ENCODE assay signal across 2 cellular contexts in the genomic region with DNA sequence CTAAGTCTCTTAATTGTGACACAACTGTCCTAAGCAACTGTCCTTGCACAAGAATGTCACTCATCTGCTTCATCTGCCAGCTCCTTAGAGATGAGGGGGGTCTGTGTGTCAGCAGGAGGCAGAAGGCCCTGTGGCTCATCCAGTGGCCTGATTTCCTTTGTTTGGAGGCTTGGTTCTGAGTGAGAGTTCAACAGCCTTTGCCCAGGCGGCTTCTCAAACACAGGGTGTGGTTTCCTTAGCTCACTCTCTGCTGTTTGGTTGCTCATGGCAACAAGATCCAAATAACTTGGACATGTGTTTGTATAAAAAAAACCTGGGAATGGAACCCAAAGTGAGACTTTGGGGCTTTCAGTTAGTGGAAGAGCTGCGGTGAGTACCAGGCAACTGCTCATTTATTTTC.
TF ChIP-seq lines count a peak whose summit lies in the region.

No MANE protein-coding gene starts in this region.

TF ChIP-seq in liver, 16 proteins besides CTCF, POLR2A, EP300 and RAD21:
- TF ChIP-seq SP1 (IDR thresholded peaks at IDR 0.05) (peak; percentile 21), JUND (IDR thresholded peaks at IDR 0.05) (no peak), TAF1 (conservative IDR thresholded peaks at IDR 0.05) (no peak)
- TF ChIP-seq, protein P1, sequence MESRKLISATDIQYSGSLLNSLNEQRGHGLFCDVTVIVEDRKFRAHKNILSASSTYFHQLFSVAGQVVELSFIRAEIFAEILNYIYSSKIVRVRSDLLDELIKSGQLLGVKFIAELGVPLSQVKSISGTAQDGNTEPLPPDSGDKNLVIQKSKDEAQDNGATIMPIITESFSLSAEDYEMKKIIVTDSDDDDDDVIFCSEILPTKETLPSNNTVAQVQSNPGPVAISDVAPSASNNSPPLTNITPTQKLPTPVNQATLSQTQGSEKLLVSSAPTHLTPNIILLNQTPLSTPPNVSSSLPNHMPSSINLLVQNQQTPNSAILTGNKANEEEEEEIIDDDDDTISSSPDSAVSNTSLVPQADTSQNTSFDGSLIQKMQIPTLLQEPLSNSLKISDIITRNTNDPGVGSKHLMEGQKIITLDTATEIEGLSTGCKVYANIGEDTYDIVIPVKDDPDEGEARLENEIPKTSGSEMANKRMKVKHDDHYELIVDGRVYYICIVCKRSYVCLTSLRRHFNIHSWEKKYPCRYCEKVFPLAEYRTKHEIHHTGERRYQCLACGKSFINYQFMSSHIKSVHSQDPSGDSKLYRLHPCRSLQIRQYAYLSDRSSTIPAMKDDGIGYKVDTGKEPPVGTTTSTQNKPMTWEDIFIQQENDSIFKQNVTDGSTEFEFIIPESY (IDR thresholded peaks at IDR 0.05) = no peak
- TF ChIP-seq, protein P2, sequence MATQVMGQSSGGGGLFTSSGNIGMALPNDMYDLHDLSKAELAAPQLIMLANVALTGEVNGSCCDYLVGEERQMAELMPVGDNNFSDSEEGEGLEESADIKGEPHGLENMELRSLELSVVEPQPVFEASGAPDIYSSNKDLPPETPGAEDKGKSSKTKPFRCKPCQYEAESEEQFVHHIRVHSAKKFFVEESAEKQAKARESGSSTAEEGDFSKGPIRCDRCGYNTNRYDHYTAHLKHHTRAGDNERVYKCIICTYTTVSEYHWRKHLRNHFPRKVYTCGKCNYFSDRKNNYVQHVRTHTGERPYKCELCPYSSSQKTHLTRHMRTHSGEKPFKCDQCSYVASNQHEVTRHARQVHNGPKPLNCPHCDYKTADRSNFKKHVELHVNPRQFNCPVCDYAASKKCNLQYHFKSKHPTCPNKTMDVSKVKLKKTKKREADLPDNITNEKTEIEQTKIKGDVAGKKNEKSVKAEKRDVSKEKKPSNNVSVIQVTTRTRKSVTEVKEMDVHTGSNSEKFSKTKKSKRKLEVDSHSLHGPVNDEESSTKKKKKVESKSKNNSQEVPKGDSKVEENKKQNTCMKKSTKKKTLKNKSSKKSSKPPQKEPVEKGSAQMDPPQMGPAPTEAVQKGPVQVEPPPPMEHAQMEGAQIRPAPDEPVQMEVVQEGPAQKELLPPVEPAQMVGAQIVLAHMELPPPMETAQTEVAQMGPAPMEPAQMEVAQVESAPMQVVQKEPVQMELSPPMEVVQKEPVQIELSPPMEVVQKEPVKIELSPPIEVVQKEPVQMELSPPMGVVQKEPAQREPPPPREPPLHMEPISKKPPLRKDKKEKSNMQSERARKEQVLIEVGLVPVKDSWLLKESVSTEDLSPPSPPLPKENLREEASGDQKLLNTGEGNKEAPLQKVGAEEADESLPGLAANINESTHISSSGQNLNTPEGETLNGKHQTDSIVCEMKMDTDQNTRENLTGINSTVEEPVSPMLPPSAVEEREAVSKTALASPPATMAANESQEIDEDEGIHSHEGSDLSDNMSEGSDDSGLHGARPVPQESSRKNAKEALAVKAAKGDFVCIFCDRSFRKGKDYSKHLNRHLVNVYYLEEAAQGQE (IDR thresholded peaks at IDR 0.05) = no peak
- TF ChIP-seq, protein P3, sequence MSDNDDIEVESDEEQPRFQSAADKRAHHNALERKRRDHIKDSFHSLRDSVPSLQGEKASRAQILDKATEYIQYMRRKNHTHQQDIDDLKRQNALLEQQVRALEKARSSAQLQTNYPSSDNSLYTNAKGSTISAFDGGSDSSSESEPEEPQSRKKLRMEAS (IDR thresholded peaks at IDR 0.05) = no peak

TF ChIP-seq in HepG2, 621 proteins besides CTCF, POLR2A, EP300 and RAD21:
- TF ChIP-seq, protein P4, sequence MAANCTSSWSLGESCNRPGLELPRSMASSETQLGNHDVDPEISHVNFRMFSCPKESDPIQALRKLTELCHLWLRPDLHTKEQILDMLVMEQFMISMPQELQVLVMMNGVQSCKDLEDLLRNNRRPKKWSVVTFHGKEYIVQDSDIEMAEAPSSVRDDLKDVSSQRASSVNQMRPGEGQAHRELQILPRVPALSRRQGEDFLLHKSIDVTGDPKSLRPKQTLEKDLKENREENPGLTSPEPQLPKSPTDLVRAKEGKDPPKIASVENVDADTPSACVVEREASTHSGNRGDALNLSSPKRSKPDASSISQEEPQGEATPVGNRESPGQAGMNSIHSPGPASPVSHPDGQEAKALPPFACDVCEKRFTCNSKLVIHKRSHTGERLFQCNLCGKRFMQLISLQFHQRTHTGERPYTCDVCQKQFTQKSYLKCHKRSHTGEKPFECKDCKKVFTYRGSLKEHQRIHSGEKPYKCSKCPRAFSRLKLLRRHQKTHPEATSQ (CRISPR knock-in tag; IDR thresholded peaks at IDR 0.05; ENCODE audit: borderline replicate concordance) = no peak
- TF ChIP-seq, protein P5, sequence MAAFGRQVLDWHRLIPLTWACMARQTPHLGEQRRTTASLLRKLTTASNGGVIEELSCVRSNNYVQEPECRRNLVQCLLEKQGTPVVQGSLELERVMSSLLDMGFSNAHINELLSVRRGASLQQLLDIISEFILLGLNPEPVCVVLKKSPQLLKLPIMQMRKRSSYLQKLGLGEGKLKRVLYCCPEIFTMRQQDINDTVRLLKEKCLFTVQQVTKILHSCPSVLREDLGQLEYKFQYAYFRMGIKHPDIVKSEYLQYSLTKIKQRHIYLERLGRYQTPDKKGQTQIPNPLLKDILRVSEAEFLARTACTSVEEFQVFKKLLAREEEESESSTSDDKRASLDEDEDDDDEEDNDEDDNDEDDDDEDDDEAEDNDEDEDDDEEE (CRISPR knock-in tag; IDR thresholded peaks at IDR 0.05) = no peak
- TF ChIP-seq, protein P6, sequence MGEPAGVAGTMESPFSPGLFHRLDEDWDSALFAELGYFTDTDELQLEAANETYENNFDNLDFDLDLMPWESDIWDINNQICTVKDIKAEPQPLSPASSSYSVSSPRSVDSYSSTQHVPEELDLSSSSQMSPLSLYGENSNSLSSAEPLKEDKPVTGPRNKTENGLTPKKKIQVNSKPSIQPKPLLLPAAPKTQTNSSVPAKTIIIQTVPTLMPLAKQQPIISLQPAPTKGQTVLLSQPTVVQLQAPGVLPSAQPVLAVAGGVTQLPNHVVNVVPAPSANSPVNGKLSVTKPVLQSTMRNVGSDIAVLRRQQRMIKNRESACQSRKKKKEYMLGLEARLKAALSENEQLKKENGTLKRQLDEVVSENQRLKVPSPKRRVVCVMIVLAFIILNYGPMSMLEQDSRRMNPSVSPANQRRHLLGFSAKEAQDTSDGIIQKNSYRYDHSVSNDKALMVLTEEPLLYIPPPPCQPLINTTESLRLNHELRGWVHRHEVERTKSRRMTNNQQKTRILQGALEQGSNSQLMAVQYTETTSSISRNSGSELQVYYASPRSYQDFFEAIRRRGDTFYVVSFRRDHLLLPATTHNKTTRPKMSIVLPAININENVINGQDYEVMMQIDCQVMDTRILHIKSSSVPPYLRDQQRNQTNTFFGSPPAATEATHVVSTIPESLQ (CRISPR knock-in tag; conservative IDR thresholded peaks at IDR 0.05) = no peak
- TF ChIP-seq, protein P7, sequence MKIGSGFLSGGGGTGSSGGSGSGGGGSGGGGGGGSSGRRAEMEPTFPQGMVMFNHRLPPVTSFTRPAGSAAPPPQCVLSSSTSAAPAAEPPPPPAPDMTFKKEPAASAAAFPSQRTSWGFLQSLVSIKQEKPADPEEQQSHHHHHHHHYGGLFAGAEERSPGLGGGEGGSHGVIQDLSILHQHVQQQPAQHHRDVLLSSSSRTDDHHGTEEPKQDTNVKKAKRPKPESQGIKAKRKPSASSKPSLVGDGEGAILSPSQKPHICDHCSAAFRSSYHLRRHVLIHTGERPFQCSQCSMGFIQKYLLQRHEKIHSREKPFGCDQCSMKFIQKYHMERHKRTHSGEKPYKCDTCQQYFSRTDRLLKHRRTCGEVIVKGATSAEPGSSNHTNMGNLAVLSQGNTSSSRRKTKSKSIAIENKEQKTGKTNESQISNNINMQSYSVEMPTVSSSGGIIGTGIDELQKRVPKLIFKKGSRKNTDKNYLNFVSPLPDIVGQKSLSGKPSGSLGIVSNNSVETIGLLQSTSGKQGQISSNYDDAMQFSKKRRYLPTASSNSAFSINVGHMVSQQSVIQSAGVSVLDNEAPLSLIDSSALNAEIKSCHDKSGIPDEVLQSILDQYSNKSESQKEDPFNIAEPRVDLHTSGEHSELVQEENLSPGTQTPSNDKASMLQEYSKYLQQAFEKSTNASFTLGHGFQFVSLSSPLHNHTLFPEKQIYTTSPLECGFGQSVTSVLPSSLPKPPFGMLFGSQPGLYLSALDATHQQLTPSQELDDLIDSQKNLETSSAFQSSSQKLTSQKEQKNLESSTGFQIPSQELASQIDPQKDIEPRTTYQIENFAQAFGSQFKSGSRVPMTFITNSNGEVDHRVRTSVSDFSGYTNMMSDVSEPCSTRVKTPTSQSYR (CRISPR knock-in tag; IDR thresholded peaks at IDR 0.05; ENCODE audit: borderline replicate concordance) = no peak
- no peak for TF ChIP-seq ZNF225 (CRISPR knock-in tag; IDR thresholded peaks at IDR 0.05)
